In the genomic region with DNA sequence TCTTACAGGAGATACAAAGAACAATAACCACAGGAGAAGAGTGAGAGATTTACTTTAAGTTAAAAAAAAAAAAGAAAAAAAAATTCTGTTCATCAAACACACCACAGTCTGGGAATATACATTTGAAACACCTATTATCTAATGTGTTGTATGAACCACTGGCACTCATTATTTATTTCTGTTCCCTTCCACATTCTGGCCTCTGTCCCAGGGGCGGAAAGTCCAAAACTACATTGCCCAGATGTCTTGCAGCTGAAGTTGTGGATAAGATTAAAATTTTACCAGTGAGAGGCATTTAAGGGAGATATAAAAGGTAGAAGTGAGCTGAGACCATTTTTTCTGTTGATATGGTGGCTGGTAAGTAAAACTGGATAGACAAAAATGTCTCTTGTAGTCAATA, we compare ENCODE assay signal across 2 cellular contexts.
TF ChIP-seq lines count a peak whose summit lies in the region.

No MANE protein-coding gene starts in this region.

TF ChIP-seq in liver, 16 proteins besides CTCF, POLR2A, EP300 and RAD21:
- TF ChIP-seq HNF4A (conservative IDR thresholded peaks at IDR 0.05) (peak; percentile 66), EGR1 (IDR thresholded peaks at IDR 0.05; ENCODE audit: low read depth in 2 of 2) (no peak), JUND (IDR thresholded peaks at IDR 0.05) (no peak)

TF ChIP-seq in HepG2, 621 proteins besides CTCF, POLR2A, EP300 and RAD21:
- TF ChIP-seq ZNF101 (CRISPR knock-in tag; IDR thresholded peaks at IDR 0.05; ENCODE audit: borderline replicate concordance, low read depth) = no peak
- no peak for TF ChIP-seq SRF (IDR thresholded peaks at IDR 0.05; ENCODE audit: low read depth, low read length)
- TF ChIP-seq, protein P1, sequence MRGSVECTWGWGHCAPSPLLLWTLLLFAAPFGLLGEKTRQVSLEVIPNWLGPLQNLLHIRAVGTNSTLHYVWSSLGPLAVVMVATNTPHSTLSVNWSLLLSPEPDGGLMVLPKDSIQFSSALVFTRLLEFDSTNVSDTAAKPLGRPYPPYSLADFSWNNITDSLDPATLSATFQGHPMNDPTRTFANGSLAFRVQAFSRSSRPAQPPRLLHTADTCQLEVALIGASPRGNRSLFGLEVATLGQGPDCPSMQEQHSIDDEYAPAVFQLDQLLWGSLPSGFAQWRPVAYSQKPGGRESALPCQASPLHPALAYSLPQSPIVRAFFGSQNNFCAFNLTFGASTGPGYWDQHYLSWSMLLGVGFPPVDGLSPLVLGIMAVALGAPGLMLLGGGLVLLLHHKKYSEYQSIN (CRISPR knock-in tag; IDR thresholded peaks at IDR 0.05; ENCODE audit: borderline replicate concordance) = no peak
- TF ChIP-seq, protein P2, sequence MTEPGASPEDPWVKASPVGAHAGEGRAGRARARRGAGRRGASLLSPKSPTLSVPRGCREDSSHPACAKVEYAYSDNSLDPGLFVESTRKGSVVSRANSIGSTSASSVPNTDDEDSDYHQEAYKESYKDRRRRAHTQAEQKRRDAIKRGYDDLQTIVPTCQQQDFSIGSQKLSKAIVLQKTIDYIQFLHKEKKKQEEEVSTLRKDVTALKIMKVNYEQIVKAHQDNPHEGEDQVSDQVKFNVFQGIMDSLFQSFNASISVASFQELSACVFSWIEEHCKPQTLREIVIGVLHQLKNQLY (CRISPR knock-in tag; IDR thresholded peaks at IDR 0.05) = no peak
- TF ChIP-seq, protein P3, sequence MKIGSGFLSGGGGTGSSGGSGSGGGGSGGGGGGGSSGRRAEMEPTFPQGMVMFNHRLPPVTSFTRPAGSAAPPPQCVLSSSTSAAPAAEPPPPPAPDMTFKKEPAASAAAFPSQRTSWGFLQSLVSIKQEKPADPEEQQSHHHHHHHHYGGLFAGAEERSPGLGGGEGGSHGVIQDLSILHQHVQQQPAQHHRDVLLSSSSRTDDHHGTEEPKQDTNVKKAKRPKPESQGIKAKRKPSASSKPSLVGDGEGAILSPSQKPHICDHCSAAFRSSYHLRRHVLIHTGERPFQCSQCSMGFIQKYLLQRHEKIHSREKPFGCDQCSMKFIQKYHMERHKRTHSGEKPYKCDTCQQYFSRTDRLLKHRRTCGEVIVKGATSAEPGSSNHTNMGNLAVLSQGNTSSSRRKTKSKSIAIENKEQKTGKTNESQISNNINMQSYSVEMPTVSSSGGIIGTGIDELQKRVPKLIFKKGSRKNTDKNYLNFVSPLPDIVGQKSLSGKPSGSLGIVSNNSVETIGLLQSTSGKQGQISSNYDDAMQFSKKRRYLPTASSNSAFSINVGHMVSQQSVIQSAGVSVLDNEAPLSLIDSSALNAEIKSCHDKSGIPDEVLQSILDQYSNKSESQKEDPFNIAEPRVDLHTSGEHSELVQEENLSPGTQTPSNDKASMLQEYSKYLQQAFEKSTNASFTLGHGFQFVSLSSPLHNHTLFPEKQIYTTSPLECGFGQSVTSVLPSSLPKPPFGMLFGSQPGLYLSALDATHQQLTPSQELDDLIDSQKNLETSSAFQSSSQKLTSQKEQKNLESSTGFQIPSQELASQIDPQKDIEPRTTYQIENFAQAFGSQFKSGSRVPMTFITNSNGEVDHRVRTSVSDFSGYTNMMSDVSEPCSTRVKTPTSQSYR (CRISPR knock-in tag; IDR thresholded peaks at IDR 0.05; ENCODE audit: borderline replicate concordance) = no peak
- TF ChIP-seq, protein P4, sequence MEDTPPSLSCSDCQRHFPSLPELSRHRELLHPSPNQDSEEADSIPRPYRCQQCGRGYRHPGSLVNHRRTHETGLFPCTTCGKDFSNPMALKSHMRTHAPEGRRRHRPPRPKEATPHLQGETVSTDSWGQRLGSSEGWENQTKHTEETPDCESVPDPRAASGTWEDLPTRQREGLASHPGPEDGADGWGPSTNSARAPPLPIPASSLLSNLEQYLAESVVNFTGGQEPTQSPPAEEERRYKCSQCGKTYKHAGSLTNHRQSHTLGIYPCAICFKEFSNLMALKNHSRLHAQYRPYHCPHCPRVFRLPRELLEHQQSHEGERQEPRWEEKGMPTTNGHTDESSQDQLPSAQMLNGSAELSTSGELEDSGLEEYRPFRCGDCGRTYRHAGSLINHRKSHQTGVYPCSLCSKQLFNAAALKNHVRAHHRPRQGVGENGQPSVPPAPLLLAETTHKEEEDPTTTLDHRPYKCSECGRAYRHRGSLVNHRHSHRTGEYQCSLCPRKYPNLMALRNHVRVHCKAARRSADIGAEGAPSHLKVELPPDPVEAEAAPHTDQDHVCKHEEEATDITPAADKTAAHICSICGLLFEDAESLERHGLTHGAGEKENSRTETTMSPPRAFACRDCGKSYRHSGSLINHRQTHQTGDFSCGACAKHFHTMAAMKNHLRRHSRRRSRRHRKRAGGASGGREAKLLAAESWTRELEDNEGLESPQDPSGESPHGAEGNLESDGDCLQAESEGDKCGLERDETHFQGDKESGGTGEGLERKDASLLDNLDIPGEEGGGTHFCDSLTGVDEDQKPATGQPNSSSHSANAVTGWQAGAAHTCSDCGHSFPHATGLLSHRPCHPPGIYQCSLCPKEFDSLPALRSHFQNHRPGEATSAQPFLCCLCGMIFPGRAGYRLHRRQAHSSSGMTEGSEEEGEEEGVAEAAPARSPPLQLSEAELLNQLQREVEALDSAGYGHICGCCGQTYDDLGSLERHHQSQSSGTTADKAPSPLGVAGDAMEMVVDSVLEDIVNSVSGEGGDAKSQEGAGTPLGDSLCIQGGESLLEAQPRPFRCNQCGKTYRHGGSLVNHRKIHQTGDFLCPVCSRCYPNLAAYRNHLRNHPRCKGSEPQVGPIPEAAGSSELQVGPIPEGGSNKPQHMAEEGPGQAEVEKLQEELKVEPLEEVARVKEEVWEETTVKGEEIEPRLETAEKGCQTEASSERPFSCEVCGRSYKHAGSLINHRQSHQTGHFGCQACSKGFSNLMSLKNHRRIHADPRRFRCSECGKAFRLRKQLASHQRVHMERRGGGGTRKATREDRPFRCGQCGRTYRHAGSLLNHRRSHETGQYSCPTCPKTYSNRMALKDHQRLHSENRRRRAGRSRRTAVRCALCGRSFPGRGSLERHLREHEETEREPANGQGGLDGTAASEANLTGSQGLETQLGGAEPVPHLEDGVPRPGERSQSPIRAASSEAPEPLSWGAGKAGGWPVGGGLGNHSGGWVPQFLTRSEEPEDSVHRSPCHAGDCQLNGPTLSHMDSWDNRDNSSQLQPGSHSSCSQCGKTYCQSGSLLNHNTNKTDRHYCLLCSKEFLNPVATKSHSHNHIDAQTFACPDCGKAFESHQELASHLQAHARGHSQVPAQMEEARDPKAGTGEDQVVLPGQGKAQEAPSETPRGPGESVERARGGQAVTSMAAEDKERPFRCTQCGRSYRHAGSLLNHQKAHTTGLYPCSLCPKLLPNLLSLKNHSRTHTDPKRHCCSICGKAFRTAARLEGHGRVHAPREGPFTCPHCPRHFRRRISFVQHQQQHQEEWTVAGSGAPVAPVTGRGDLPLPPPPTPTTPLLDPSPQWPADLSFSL (CRISPR knock-in tag; IDR thresholded peaks at IDR 0.05) = no peak
- no peak for TF ChIP-seq ZNF672 (CRISPR knock-in tag; IDR thresholded peaks at IDR 0.05)
- no peak for TF ChIP-seq ZC3H13 (CRISPR knock-in tag; IDR thresholded peaks at IDR 0.05)
- no peak for TF ChIP-seq PHF21A (CRISPR knock-in tag; IDR thresholded peaks at IDR 0.05)
- no peak for TF ChIP-seq SUZ12 (IDR thresholded peaks at IDR 0.05; ENCODE audit: low read depth, low read length)
- no peak for TF ChIP-seq TCF12 (IDR thresholded peaks at IDR 0.05)
- TF ChIP-seq TCF12 (CRISPR knock-in tag; IDR thresholded peaks at IDR 0.05) = no peak
- no peak for TF ChIP-seq NR2F2 (IDR thresholded peaks at IDR 0.05; ENCODE audit: borderline replicate concordance, low read depth)
- no peak for TF ChIP-seq MTF1 (CRISPR knock-in tag; IDR thresholded peaks at IDR 0.05)
- no peak for TF ChIP-seq ZNF337 (CRISPR knock-in tag; IDR thresholded peaks at IDR 0.05; ENCODE audit: borderline replicate concordance, low read depth)
